ENCODE assay signal across 13 cellular contexts in the genomic region with DNA sequence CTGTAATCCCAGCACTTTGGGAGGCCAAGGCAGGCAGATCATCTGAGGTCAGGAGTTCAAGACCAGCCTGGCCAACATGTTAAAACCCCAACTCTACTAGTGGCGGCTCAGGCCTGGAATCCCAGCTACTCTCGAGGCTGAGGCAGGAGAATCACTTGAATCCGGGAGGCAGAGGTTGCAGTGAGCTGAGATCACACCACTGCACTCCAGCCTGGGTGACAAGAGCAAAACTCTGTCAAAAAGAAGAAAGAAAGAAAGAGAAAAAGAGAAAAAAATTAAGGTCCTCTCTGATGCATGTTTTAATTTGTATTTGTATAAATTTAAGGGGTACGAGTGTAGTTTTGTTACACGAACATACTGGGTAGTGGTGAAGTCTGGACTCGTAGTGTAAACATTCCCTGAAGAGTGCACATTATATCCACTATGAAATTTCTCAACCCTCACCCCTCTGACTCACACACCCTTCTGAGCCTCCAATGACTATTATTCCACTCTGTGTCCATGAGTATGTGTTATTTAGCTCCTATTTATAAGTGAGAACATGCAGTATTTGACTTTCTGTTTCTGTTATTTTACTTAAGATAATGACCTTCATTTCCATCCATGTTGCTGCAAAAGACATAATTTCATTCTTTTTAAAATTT. TPM values are rescaled to one million over a fixed set of nuclear protein-coding genes. Genes with fewer than 3 reads are reported as not detected.
DNase-seq lines count a peak whose midpoint lies in the region; ATAC-seq lines count a peak whose summit lies in the region.
"Not testable (repeated sequence)": the region's sequence is repeated elsewhere in the genome, so short reads cannot be mapped to it uniquely, and the experiment has no call there.
"Had no signal": no experiment of that assay in that cellular context is flagged by ENCODE, and none has a peak within 500 bp of the region (broad histone marks: within the 10 kb centered on the region; RNA-seq: fewer than 3 reads in every experiment).

No MANE protein-coding gene starts in this region.

- H3K9ac ChIP-seq in GM23248, result peak overlapping the region; percentile 40; the same call in 1 of the 2 replicates

- ATAC-seq in esophagus mucosa, result peak; percentile 96

- not testable (repeated sequence) for H3K9me3 ChIP-seq in GM23248 (ENCODE audit: low read depth)

- H3K9me2 ChIP-seq in GM23248 (ENCODE audit: insufficient read depth), result not testable (repeated sequence)

- not testable (repeated sequence) for H3K36me3 ChIP-seq in GM23248 (ENCODE audit: low read depth)

- H3K27ac ChIP-seq in GM23248, result peak overlapping the region; percentile 66

- H4K20me1 ChIP-seq in GM23248 (ENCODE audit: insufficient read depth), result not testable (repeated sequence)

- not testable (repeated sequence) for H3K4me1 ChIP-seq in GM23248 (ENCODE audit: insufficient read depth)

- not testable (repeated sequence) for H2AFZ ChIP-seq in GM23248

- H3K4me3 ChIP-seq in GM23248, result not testable (repeated sequence)

- in situ Hi-C loops in GM23248 (cut with MboI), result not testable (repeated sequence)

- not testable (repeated sequence) for H3F3A ChIP-seq in GM23248 (ENCODE audit: insufficient read depth)

- H3K79me2 ChIP-seq in GM23248 (ENCODE audit: insufficient read depth), result not testable (repeated sequence)

- WGBS in GM23248 (ENCODE audit: low coverage in 1 of 2, low lambda C conversion rate in 2 of 2, missing lambda C conversion rate in 2 of 2), 2 experiments, result 19 to 23% methylated on average over 6 of the region's 6 CpGs

- peak; percentile 36 for DNase-seq in AG08395 (ENCODE audit: low spot score)
- DNase-seq in GM23248, result peak; percentile 87
- peak; percentile 69 for DNase-seq in M059J (ENCODE audit: low read depth)
- peak; percentile 56 for DNase-seq in RKO (ENCODE audit: low spot score)
- DNase-seq in astrocyte of the hippocampus (ENCODE audit: low read depth, low spot score), result peak; percentile 14
- DNase-seq in hepatic stellate cell (ENCODE audit: low spot score), result peak; percentile 57
- peak; percentile 65 for DNase-seq in renal cortical epithelial cell (ENCODE audit: low read depth)

- H3K27me3 ChIP-seq in GM23248 (replicated peaks; ENCODE audit: insufficient read depth), result not testable (repeated sequence)

- H3K4me2 ChIP-seq in GM23248 (ENCODE audit: unreplicated experiment), result peak overlapping the region; percentile 43

RNA-seq across cellular contexts. Expression of gene ANKRD18B, which starts 6.0 kb away (rescaled TPM):
- total RNA-seq in GM23248 (2014; rRNA removed; shearing (Covaris generic)), result 0.11 TPM in 1 of 2 replicates, not detected in the other
- 0.49 and 0.74 TPM in 2 replicates for polyA plus RNA-seq in GM23248 (2016; fragmentation: Nextera tagmentation; extraction: Ambion mirVana)
- 0.42 TPM in 1 of 2 replicates, not detected in the other for total RNA-seq in M059J (2014; rRNA removed; shearing (Covaris generic))
- total RNA-seq in esophagus mucosa, result 10.0 TPM
- total RNA-seq in renal cortical epithelial cell, result 7.3 and 13.8 TPM in 2 replicates
- total RNA-seq: activated CD8-positive, alpha-beta T cell treated with anti-CD3 and anti-CD28 coated beads, Interleukin-2, amount 10 ng/mL, durations not matched to agents 7 days and 5 days; left ventricle myocardium inferior had no signal
- polyA plus RNA-seq: CD14-positive monocyte; IgD-negative memory B cell; naive thymus-derived CD8-positive, alpha-beta T cell had no signal

RNA-seq across cellular contexts. Expression of gene NOL6, which starts 44.3 kb away (rescaled TPM):
- total RNA-seq in GM23248 (2014; rRNA removed; shearing (Covaris generic)), result 27.9 and 31.2 TPM in 2 replicates
- 18.0 and 19.4 TPM in 2 replicates for polyA plus RNA-seq in GM23248 (2016; fragmentation: Nextera tagmentation; extraction: Ambion mirVana)
- total RNA-seq in M059J (2014; rRNA removed; shearing (Covaris generic)), result 30.2 and 39.3 TPM in 2 replicates
- total RNA-seq in esophagus mucosa (37.9 TPM), renal cortical epithelial cell (25.7 and 33.1 TPM in 2 replicates)

Comparison
In these comparisons a context has a peak if more than half of its experiments do, and no peak if none do; other contexts are left out.
1. DNase-seq: peak in every context shown above with its lines; median percentile 87 in GM23248; 69 in M059J; 65 in renal cortical epithelial cell; 57 in hepatic stellate cell; 56 in RKO; 36 in AG08395; 14 in astrocyte of the hippocampus.